22 cellular contexts compared by ENCODE assay signal in genomic region chr6:19879663-19880062, GRCh38. TPM values are rescaled to one million over a fixed set of nuclear protein-coding genes. Genes with fewer than 3 reads are reported as not detected.
DNase-seq lines count a peak whose midpoint lies in the region; ATAC-seq and TF ChIP-seq lines count a peak whose summit lies in the region.
"Had no signal": no experiment of that assay in that cellular context is flagged by ENCODE, and none has a peak within 500 bp of the region (broad histone marks: within the 10 kb centered on the region; RNA-seq: fewer than 3 reads in every experiment).

No MANE protein-coding gene starts in this region.

- no peak for TF ChIP-seq POLR2A in heart left ventricle (IDR thresholded peaks at IDR 0.05)

- H3K9me3 ChIP-seq in heart left ventricle, result no peaks in the 10 kb centered on the region
- H3K9me3 ChIP-seq: SJSA1, testis had no signal

- TF ChIP-seq CTCF in heart left ventricle (IDR thresholded peaks at IDR 0.05), result no peak

- no peak overlapping the region for H3K27ac ChIP-seq in heart left ventricle
- H3K27ac ChIP-seq: SJSA1, testis had no signal

- WGBS in heart left ventricle, 4 donors, result 8 to 29% (median 22%) methylated on average over 1 of the region's 1 CpG

- H3K4me3 ChIP-seq in heart left ventricle, result no peak overlapping the region
- H3K4me3 ChIP-seq: SJSA1, testis had no signal

- no peaks in the 10 kb centered on the region for H3K4me1 ChIP-seq in heart left ventricle
- H3K4me1 ChIP-seq: SJSA1, testis had no signal

- intact Hi-C loops in heart left ventricle (cut with DNase I), result no loop called here

- peak; percentile 85 for DNase-seq in DMS153 (lab: John Stamatoyannopoulos, UW)
- DNase-seq in NCI-H146 treated with DMSO at 0.1 percent for 48 hours (lab: John Stamatoyannopoulos, UW; ENCODE audit: unreplicated experiment), result peak; percentile 77
- DNase-seq in NCI-H510A treated with DMSO at 0.1 percent for 48 hours (lab: John Stamatoyannopoulos, UW), result peak; percentile 95
- peak; percentile 65 for DNase-seq in kidney glomerular epithelial cell (lab: John Stamatoyannopoulos, UW)
- no peak for DNase-seq in 8988T
- no peak for DNase-seq in heart left ventricle
- DNase-seq: activated B cell treated with CpG ODN at 0.5 μM for 24 hours; activated CD8-positive, alpha-beta T cell treated with anti-CD3 and anti-CD28 coated beads for 36 hours; activated T-cell treated with anti-CD3 and anti-CD28 coated beads, Interleukin-2, amount 50 U/mL, for 4 hours; C1 segment of cervical spinal cord; DMS 273 treated with DMSO at 0.1 percent for 48 hours; foreskin fibroblast; left cardiac atrium; midbrain; NCI-H446; stimulated activated CD4-positive, alpha-beta T cell treated with anti-CD3 and anti-CD28 coated beads, Interleukin-12 subunit alpha, Interleukin-12 subunit beta, amount 100 ng/mL, for 4 hours; T-helper 17 cell; testis had no signal

- H3K36me3 ChIP-seq in heart left ventricle, result no peaks in the 10 kb centered on the region
- H3K36me3 ChIP-seq: SJSA1 had no signal

- H3K27me3 ChIP-seq in heart left ventricle, result no peaks in the 10 kb centered on the region
- H3K27me3 ChIP-seq: SJSA1, testis had no signal

- ATAC-seq in HG03196 (IDR thresholded peaks at IDR 0.05; ENCODE audit: unreplicated experiment) (no peak), heart left ventricle (no peak), GM21381 (IDR thresholded peaks at IDR 0.05; ENCODE audit: unreplicated experiment) (no peak)
- ATAC-seq: activated CD8-positive, alpha-beta T cell treated with anti-CD3 and anti-CD28 coated beads for 36 hours; activated T-cell treated with anti-CD3 and anti-CD28 coated beads, Interleukin-2, amount 50 U/mL, for 4 hours; HepG2; left cardiac atrium; T-helper 17 cell had no signal

RNA-seq across cellular contexts. Expression of gene ID4, which starts 42.5 kb away (rescaled TPM):
- total RNA-seq in heart left ventricle, result 10 to 100 TPM in 1 of 9 donors, 1 to 10 TPM in 8; 1.5 to 29.6 (median 2.7) TPM
- 1 to 10 TPM; 3.7 to 5.9 TPM for polyA plus RNA-seq in heart left ventricle
- total RNA-seq: activated B cell treated with CpG ODN at 0.5 μM for 24 hours; activated CD8-positive, alpha-beta T cell treated with anti-CD3 and anti-CD28 coated beads for 36 hours; T-helper 17 cell had no signal

Comparison
In these comparisons a context has a peak if more than half of its experiments do, and no peak if none do; other contexts are left out.
1. DNase-seq: peak in DMS153 (single experiment), NCI-H146 treated with DMSO at 0.1 percent for 48 hours (single experiment), NCI-H510A treated with DMSO at 0.1 percent for 48 hours (single experiment) and kidney glomerular epithelial cell (single experiment); none in 8988T (single experiment) and heart left ventricle (0 of 5).